ENCODE assay signal across 13 cellular contexts in genomic region chr10:15196335-15196834, GRCh38. TPM values are rescaled to one million over a fixed set of nuclear protein-coding genes. Genes with fewer than 3 reads are reported as not detected.
DNase-seq lines count a peak whose midpoint lies in the region; ATAC-seq and TF ChIP-seq lines count a peak whose summit lies in the region.
"Had no signal": no experiment of that assay in that cellular context is flagged by ENCODE, and none has a peak within 500 bp of the region (broad histone marks: within the 10 kb centered on the region; RNA-seq: fewer than 3 reads in every experiment).

No MANE protein-coding gene starts in this region.

- H3K27ac ChIP-seq in psoas muscle, result no peak overlapping the region
- H3K27ac ChIP-seq in hepatocyte, result no peak overlapping the region

- no peaks in the 10 kb centered on the region for H4K20me1 ChIP-seq in hepatocyte (ENCODE audit: insufficient read depth, poor library complexity, severe bottlenecking)

- H3K9me3 ChIP-seq in psoas muscle (no peaks in the 10 kb centered on the region), hepatocyte (ENCODE audit: low read depth) (no peaks in the 10 kb centered on the region)

- no peaks in the 10 kb centered on the region for H3K36me3 ChIP-seq in psoas muscle (ENCODE audit: insufficient read depth in 1 of 2, low read depth in 1 of 2)
- no peaks in the 10 kb centered on the region for H3K36me3 ChIP-seq in hepatocyte (replicated peaks; ENCODE audit: insufficient read depth, low read depth)

- H3K36me3 Mint-ChIP-seq in glutamatergic neuron (ENCODE audit: unreplicated experiment), result peaks cover 7% of the 10 kb centered on the region

- no peaks in the 10 kb centered on the region for H3K9me2 ChIP-seq in hepatocyte (replicated peaks; ENCODE audit: insufficient read depth)

- H3K27me3 Mint-ChIP-seq in glutamatergic neuron (ENCODE audit: unreplicated experiment), result peaks cover 5% of the 10 kb centered on the region

- ATAC-seq in GM18511 (IDR thresholded peaks at IDR 0.05; ENCODE audit: unreplicated experiment) (peak; percentile 35), psoas muscle (no peak), HG02840 (IDR thresholded peaks at IDR 0.05; ENCODE audit: low FRiP score, unreplicated experiment) (no peak)

- H3K4me1 ChIP-seq in psoas muscle (no peaks in the 10 kb centered on the region), hepatocyte (ENCODE audit: insufficient read depth) (peaks cover 4% of the 10 kb centered on the region)

- intact Hi-C loops in psoas muscle (cut with DNase I), result no loop called here

- TF ChIP-seq CTCF in glutamatergic neuron (IDR thresholded peaks at IDR 0.05; ENCODE audit: partially characterized antibody, unreplicated experiment) (no peak), psoas muscle (IDR thresholded peaks at IDR 0.05) (no peak), hepatocyte (IDR thresholded peaks at IDR 0.05; ENCODE audit: poor library complexity) (no peak)

- H3K4me3 ChIP-seq in psoas muscle (peak overlapping the region; percentile 36), hepatocyte (no peak overlapping the region)
- H3K4me3 ChIP-seq: GM12878 had no signal

- no peaks in the 10 kb centered on the region for H3K4me1 Mint-ChIP-seq in glutamatergic neuron (ENCODE audit: low read depth, unreplicated experiment)

- H3K79me2 ChIP-seq in hepatocyte, result no peaks in the 10 kb centered on the region

- peaks cover 0 to 2% (median 0%) of the 10 kb centered on the region in 3 donors for H3K27me3 ChIP-seq in psoas muscle (ENCODE audit: insufficient read depth in 3 of 3, low read length in 2 of 3)
- no peaks in the 10 kb centered on the region for H3K27me3 ChIP-seq in hepatocyte

- H3K9me3 Mint-ChIP-seq in glutamatergic neuron (ENCODE audit: unreplicated experiment), result no peaks in the 10 kb centered on the region

- WGBS in psoas muscle, 3 donors, result 55 to 68% (median 67%) methylated on average over 6 of the region's 6 CpGs
- 71% methylated on average over 6 of the region's 6 CpGs for WGBS in hepatocyte (ENCODE audit: low lambda C conversion rate, missing lambda C conversion rate)

- no peak overlapping the region for H2AFZ ChIP-seq in hepatocyte

- no peak overlapping the region for H3K27ac Mint-ChIP-seq in glutamatergic neuron (ENCODE audit: unreplicated experiment)

- DNase-seq in RPMI7951 (ENCODE audit: low read depth), result peak; percentile 36
- no peak for DNase-seq in glutamatergic neuron
- no peak for DNase-seq in psoas muscle
- no peak for DNase-seq in hepatocyte (ENCODE audit: low spot score)
- DNase-seq in ecto neural progenitor cell (ENCODE audit: low spot score), result no peak
- DNase-seq: activated T-cell treated with anti-CD3 and anti-CD28 coated beads, Interleukin-2, amount 50 U/mL, for 48 hours; central memory CD4-positive, alpha-beta T cell; DMS 273 treated with DMSO at 0.1 percent for 48 hours; kidney; NCI-H2171 had no signal

- H3K4me2 ChIP-seq in hepatocyte, result no peak overlapping the region

- peak overlapping the region; percentile 14 for H3K4me3 Mint-ChIP-seq in glutamatergic neuron (ENCODE audit: unreplicated experiment)

RNA-seq across cellular contexts. Expression of gene NMT2, which starts 27.9 kb away (rescaled TPM):
- total RNA-seq in RPMI7951 (2014; rRNA removed; shearing (Covaris generic)), result 39.5 and 45.5 TPM in 2 replicates
- total RNA-seq in glutamatergic neuron (ENCODE audit: unreplicated experiment) (33.4 TPM), psoas muscle (10 to 100 TPM in 1 of 4 donors, 1 to 10 TPM in 3; 8.1 to 12.9 (median 8.9) TPM), hepatocyte (21.3 and 23.4 TPM in 2 replicates)
- polyA plus RNA-seq in psoas muscle (1 to 10 TPM; 3.9 to 8.8 (median 5.9) TPM), hepatocyte (14.7 and 15.0 TPM in 2 replicates)
